8 cellular contexts compared by ENCODE assay signal in the genomic region with DNA sequence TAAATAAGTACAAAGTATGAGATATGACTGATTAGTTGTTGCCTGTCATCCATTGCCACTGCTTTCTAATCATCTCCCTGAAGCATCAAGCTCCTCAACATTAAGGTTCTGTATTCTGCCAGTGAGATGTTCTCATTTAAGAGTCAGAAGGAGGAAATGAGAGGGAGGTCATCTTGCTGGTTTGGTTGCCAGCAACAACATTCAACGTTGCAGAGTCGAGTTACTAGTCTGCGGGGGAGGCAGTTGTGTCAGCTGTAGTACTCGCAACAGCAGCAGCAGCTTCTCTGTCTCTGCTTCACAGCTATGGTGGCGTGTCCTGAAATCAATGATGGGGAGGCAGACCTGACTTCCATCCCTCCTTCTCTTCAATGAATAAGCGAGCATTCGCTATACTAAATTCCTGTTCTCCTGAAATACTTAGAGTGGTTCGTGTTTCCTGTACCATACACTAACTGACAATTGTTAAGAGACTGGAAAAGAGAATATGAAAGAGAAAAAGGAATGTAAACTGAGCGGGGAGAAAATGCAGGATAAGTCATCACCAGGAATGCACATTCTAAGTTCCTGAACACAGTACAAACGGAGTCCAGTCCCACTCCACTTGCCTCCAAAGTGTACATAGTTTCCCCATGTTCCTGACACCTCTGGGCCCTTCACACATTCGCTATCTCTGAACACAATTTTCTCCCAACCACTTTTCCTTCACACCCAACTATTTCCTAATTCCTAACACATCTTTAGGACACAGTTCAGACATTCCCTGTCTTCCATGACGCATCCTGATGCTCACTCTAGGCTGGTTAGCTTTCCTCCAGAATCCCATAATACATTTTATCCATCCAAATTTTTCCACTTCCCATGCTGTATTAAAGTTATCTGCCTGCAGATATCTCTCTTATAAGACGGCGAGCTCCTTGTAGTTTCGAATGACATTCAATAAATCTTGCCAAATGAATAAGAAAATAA.
DNase-seq lines count a peak whose midpoint lies in the region; ATAC-seq lines count a peak whose summit lies in the region.

No MANE protein-coding gene starts in this region.

- POLR2A ChIA-PET in naive thymus-derived CD4-positive, alpha-beta T cell (lab: Charles Lee): interaction anchor here (0.6 to 0.9 kb wide), 3 partner anchors 10 to 47 kb away, joined by 3 to 4 read pairs (median 3); no protein-coding TSS in a partner anchor

- intact Hi-C loops in naive thymus-derived CD4-positive, alpha-beta T cell (cut with micrococcal nuclease): no loop called here

- H3K9me3 ChIP-seq in naive thymus-derived CD4-positive, alpha-beta T cell (ENCODE audit: control insufficient read depth in 2 of 3, low read length in 3 of 3): no peaks in the 10 kb centered on the region

- H3K4me1 Mint-ChIP-seq in naive thymus-derived CD4-positive, alpha-beta T cell: peaks cover 2 to 75% (median 64%) of the 10 kb centered on the region in 7 donors

- no peaks in the 10 kb centered on the region for H3K27me3 Mint-ChIP-seq in naive thymus-derived CD4-positive, alpha-beta T cell

- peaks cover 3 to 9% of the 10 kb centered on the region in 2 donors for H3K4me1 ChIP-seq in naive thymus-derived CD4-positive, alpha-beta T cell (ENCODE audit: control insufficient read depth in 2 of 2, insufficient read depth in 2 of 2, low read length in 2 of 2)

- no peaks in the 10 kb centered on the region for H3K27me3 ChIP-seq in naive thymus-derived CD4-positive, alpha-beta T cell (ENCODE audit: control insufficient read depth in 2 of 2, insufficient read depth in 2 of 2, low read length in 2 of 2)

- DNase-seq in EL (peak; percentile 85), M059J (ENCODE audit: low read depth) (peak; percentile 61), dermis blood vessel endothelial cell (peak; percentile 43), NCI-H1436 treated with DMSO at 0.1 percent for 48 hours (lab: John Stamatoyannopoulos, UW) (no peak)
- peak in 1 of 9 donors; percentile 17 for DNase-seq in naive thymus-derived CD4-positive, alpha-beta T cell

- H3K4me3 Mint-ChIP-seq in naive thymus-derived CD4-positive, alpha-beta T cell: peak overlapping the region in 3 of 10 donors; percentile 23 to 48 (median 25)

- no peak overlapping the region for H3K4me3 ChIP-seq in naive thymus-derived CD4-positive, alpha-beta T cell (ENCODE audit: low read length)

- H3K27ac Mint-ChIP-seq in naive thymus-derived CD4-positive, alpha-beta T cell: peak overlapping the region in 8 of 9 donors; percentile 10 to 94 (median 60)

- no peaks in the 10 kb centered on the region for H3K9me3 Mint-ChIP-seq in naive thymus-derived CD4-positive, alpha-beta T cell

- H3K36me3 ChIP-seq in naive thymus-derived CD4-positive, alpha-beta T cell (ENCODE audit: control insufficient read depth in 2 of 3, insufficient read depth in 3 of 3, low read length in 3 of 3): no peaks in the 10 kb centered on the region

- CTCF ChIA-PET in naive thymus-derived CD4-positive, alpha-beta T cell (lab: Charles Lee): no interaction called here

- H3K27ac ChIP-seq in naive thymus-derived CD4-positive, alpha-beta T cell (ENCODE audit: low read depth, low read length): no peak overlapping the region

- peak; percentile 26 for ATAC-seq in naive thymus-derived CD4-positive, alpha-beta T cell
- ATAC-seq in HG03280 (IDR thresholded peaks at IDR 0.05; ENCODE audit: unreplicated experiment) (no peak), HG03025 (IDR thresholded peaks at IDR 0.05; ENCODE audit: low FRiP score, unreplicated experiment) (no peak), GM21737 (IDR thresholded peaks at IDR 0.05; ENCODE audit: unreplicated experiment) (no peak)

- peaks cover 0 to 23% (median 10%) of the 10 kb centered on the region in 5 donors for H3K36me3 Mint-ChIP-seq in naive thymus-derived CD4-positive, alpha-beta T cell
